9 cellular contexts compared by ENCODE assay signal in genomic region chr9:116494815-116495634, GRCh38.
DNase-seq lines count a peak whose midpoint lies in the region; ATAC-seq and TF ChIP-seq lines count a peak whose summit lies in the region.
"Had no signal": no experiment of that assay in that cellular context is flagged by ENCODE, and none has a peak within 500 bp of the region (broad histone marks: within the 10 kb centered on the region; RNA-seq: fewer than 3 reads in every experiment).

No MANE protein-coding gene starts in this region.

- H4K91ac ChIP-seq in IMR-90 (ENCODE audit: insufficient read depth, low read depth, low read length) = no peak overlapping the region

- no peak for ATAC-seq in IMR-90 (ENCODE audit: low read depth)
- no peak for ATAC-seq in GM19023 (IDR thresholded peaks at IDR 0.05; ENCODE audit: unreplicated experiment)

- DNase-seq in activated naive CD4-positive, alpha-beta T cell treated with Interleukin-2 at 50 U/mL for 16 hours = peak; percentile 3
- DNase-seq in activated naive CD4-positive, alpha-beta T cell (lab: John Stamatoyannopoulos, UW) = no peak
- DNase-seq in IMR-90 = no peak
- peak; percentile 24 for DNase-seq in activated naive CD8-positive, alpha-beta T cell treated with anti-CD3 and anti-CD28 coated beads for 36 hours
- DNase-seq in left kidney (ENCODE audit: low read depth, low spot score) = peak; percentile 37
- peak in 1 of 2 donors; percentile 31 for DNase-seq in uterus
- no peak for DNase-seq in C1 segment of cervical spinal cord (lab: John Stamatoyannopoulos, UW)
- DNase-seq: activated naive CD8-positive, alpha-beta T cell treated with anti-CD3 and anti-CD28 coated beads, Interleukin-2, amount 10 ng/mL, durations not matched to agents 7 days and 5 days had no signal

- no peak overlapping the region for H2AK5ac ChIP-seq in IMR-90 (ENCODE audit: low read depth, low read length)

- no peak overlapping the region for H3K23ac ChIP-seq in IMR-90 (ENCODE audit: low read depth, low read length)

- H3K4me2 ChIP-seq in IMR-90 (ENCODE audit: low read depth, low read length) = no peak overlapping the region

- H3K4me3 Mint-ChIP-seq in activated naive CD8-positive, alpha-beta T cell treated with anti-CD3 and anti-CD28 coated beads for 36 hours = no peak overlapping the region
- H3K4me3 Mint-ChIP-seq: activated naive CD8-positive, alpha-beta T cell treated with anti-CD3 and anti-CD28 coated beads, Interleukin-2, amount 10 ng/mL, durations not matched to agents 7 days and 5 days had no signal

- H3K4me1 ChIP-seq in IMR-90 (ENCODE audit: control insufficient read depth, insufficient read depth, low read length) (peaks cover 4% of the 10 kb centered on the region; the same call in 1 of the 2 replicates), uterus (no peaks in the 10 kb centered on the region)

- H2BK15ac ChIP-seq in IMR-90 (ENCODE audit: low read depth, low read length) = no peak overlapping the region

- H4K8ac ChIP-seq in IMR-90 (ENCODE audit: low read depth in 2 of 2, low read length in 2 of 2) = no peak overlapping the region

- H3K9me3 ChIP-seq in IMR-90 (ENCODE audit: control insufficient read depth, insufficient read depth, low read length) (no peaks in the 10 kb centered on the region), uterus (no peaks in the 10 kb centered on the region)

- H3K27me3 Mint-ChIP-seq in activated naive CD8-positive, alpha-beta T cell treated with anti-CD3 and anti-CD28 coated beads for 36 hours = no peaks in the 10 kb centered on the region
- H3K27me3 Mint-ChIP-seq: activated naive CD8-positive, alpha-beta T cell treated with anti-CD3 and anti-CD28 coated beads, Interleukin-2, amount 10 ng/mL, durations not matched to agents 7 days and 5 days had no signal

- no peaks in the 10 kb centered on the region for H3K9me1 ChIP-seq in IMR-90 (ENCODE audit: insufficient read depth, low read length)

- H3K4ac ChIP-seq in IMR-90 (ENCODE audit: low read depth, low read length) = no peak overlapping the region

- no peak for TF ChIP-seq POLR2A in IMR-90 (IDR thresholded peaks at IDR 0.05; ENCODE audit: low read depth, low read length)
- no peak for TF ChIP-seq POLR2A in uterus (IDR thresholded peaks at IDR 0.05)

- H2AK9ac ChIP-seq in IMR-90 (replicated peaks; ENCODE audit: low read depth, low read length, poor library complexity) = no peak overlapping the region

- POLR2A ChIA-PET in IMR-90 (lab: Charles Lee; ENCODE audit: unreplicated experiment) = no interaction called here

- H3K27me3 ChIP-seq in IMR-90 (ENCODE audit: control insufficient read depth, insufficient read depth, low read length) = no peaks in the 10 kb centered on the region
- H3K27me3 ChIP-seq in uterus = no peaks in the 10 kb centered on the region

- no peaks in the 10 kb centered on the region for H3K4me1 Mint-ChIP-seq in activated naive CD8-positive, alpha-beta T cell treated with anti-CD3 and anti-CD28 coated beads for 36 hours
- H3K4me1 Mint-ChIP-seq: activated naive CD8-positive, alpha-beta T cell treated with anti-CD3 and anti-CD28 coated beads, Interleukin-2, amount 10 ng/mL, durations not matched to agents 7 days and 5 days had no signal

- no peak overlapping the region for H2BK20ac ChIP-seq in IMR-90 (ENCODE audit: low read depth, low read length)

- intact Hi-C loops in IMR-90 (cut with micrococcal nuclease) = no loop called here
- intact Hi-C loops in uterus (cut with DNase I; ENCODE audit: low total_unique reads) = no loop called here

- H3K36me3 ChIP-seq in IMR-90 (ENCODE audit: control insufficient read depth, insufficient read depth, low read length) = no peaks in the 10 kb centered on the region
- no peaks in the 10 kb centered on the region for H3K36me3 ChIP-seq in uterus

- no peak overlapping the region for H3K56ac ChIP-seq in IMR-90 (ENCODE audit: extremely low read depth, insufficient read depth, low read length)

- H3K9me3 Mint-ChIP-seq in activated naive CD8-positive, alpha-beta T cell treated with anti-CD3 and anti-CD28 coated beads for 36 hours = no peaks in the 10 kb centered on the region
- H3K9me3 Mint-ChIP-seq: activated naive CD8-positive, alpha-beta T cell treated with anti-CD3 and anti-CD28 coated beads, Interleukin-2, amount 10 ng/mL, durations not matched to agents 7 days and 5 days had no signal

- peak; percentile 39 for TF ChIP-seq RAD21 in IMR-90 (IDR thresholded peaks at IDR 0.05; ENCODE audit: low read length)

- H3K27ac ChIP-seq in IMR-90 (ENCODE audit: insufficient read depth, low read length) = no peak overlapping the region
- H3K27ac ChIP-seq in uterus = no peak overlapping the region

- 90% methylated on average over 2 of the region's 5 CpGs; no CpG with 5 or more reads in 1 of the 2 experiments for WGBS in IMR-90 (ENCODE audit: extremely low coverage in 2 of 2, insufficient read length in 1 of 2), 2 experiments

- dilution Hi-C loops in IMR-90 (cut with HindIII; ENCODE audit: low sequenced_read_pairs, unreplicated experiment) = no loop called here

- no peak overlapping the region for H3K14ac ChIP-seq in IMR-90 (replicated peaks; ENCODE audit: low read depth, low read length)

- H3K4me3 ChIP-seq in IMR-90 (ENCODE audit: insufficient read depth, low read depth, low read length) (no peak overlapping the region), uterus (no peak overlapping the region)

- no peaks in the 10 kb centered on the region for H4K20me1 ChIP-seq in IMR-90 (ENCODE audit: insufficient read depth, low read length)

- H3K36me3 Mint-ChIP-seq in activated naive CD8-positive, alpha-beta T cell treated with anti-CD3 and anti-CD28 coated beads for 36 hours = no peaks in the 10 kb centered on the region
- H3K36me3 Mint-ChIP-seq: activated naive CD8-positive, alpha-beta T cell treated with anti-CD3 and anti-CD28 coated beads, Interleukin-2, amount 10 ng/mL, durations not matched to agents 7 days and 5 days had no signal

- no peak overlapping the region for H4K5ac ChIP-seq in IMR-90 (ENCODE audit: low read depth, low read length)

- CTCF ChIA-PET in IMR-90 (lab: Yijun Ruan, JAX) = interaction anchor here (0.5 to 0.7 kb wide), 2 partner anchors 125 to 603 kb away, joined by 3 read pairs; no protein-coding TSS in a partner anchor

- H3K79me1 ChIP-seq in IMR-90 (ENCODE audit: low read depth in 1 of 2, low read length in 2 of 2) = no peaks in the 10 kb centered on the region

- no peak overlapping the region for H3K27ac Mint-ChIP-seq in activated naive CD8-positive, alpha-beta T cell treated with anti-CD3 and anti-CD28 coated beads for 36 hours
- H3K27ac Mint-ChIP-seq: activated naive CD8-positive, alpha-beta T cell treated with anti-CD3 and anti-CD28 coated beads, Interleukin-2, amount 10 ng/mL, durations not matched to agents 7 days and 5 days had no signal

- H3K18ac ChIP-seq in IMR-90 (ENCODE audit: low read depth, low read length) = no peak overlapping the region

- H2AFZ ChIP-seq in IMR-90 (replicated peaks; ENCODE audit: low read length, poor library complexity) = no peak overlapping the region

- no peak overlapping the region for H2BK5ac ChIP-seq in IMR-90 (ENCODE audit: low read depth, low read length, poor library complexity, severe bottlenecking)

- no TSS peak for BruUV-seq in IMR-90 (replicated peaks; lab: Mats Ljungman, UMichigan)

- peak; percentile 32; the same call in 1 of the 2 replicates for TF ChIP-seq CTCF in IMR-90 (conservative IDR thresholded peaks at IDR 0.05; ENCODE audit: low read depth, low read length)
- peak in 3 of 4 experiments; percentile 27 to 50 (median 45) for TF ChIP-seq CTCF in uterus (IDR thresholded peaks at IDR 0.05)

- in situ Hi-C loops in IMR-90 (cut with MboI; ENCODE audit: low sequenced_read_pairs) = no loop called here

- no peak overlapping the region for H2BK120ac ChIP-seq in IMR-90 (ENCODE audit: low read depth, low read length)

- no peak overlapping the region for H3K9ac ChIP-seq in IMR-90 (ENCODE audit: low read depth, low read length)

TF ChIP-seq in IMR-90, 13 proteins besides CTCF, POLR2A, EP300 and RAD21:
- no peak for TF ChIP-seq MXI1 (IDR thresholded peaks at IDR 0.05; ENCODE audit: borderline replicate concordance, low read depth, low read length)
- peak; percentile 20; the same call in 1 of the 2 replicates for TF ChIP-seq SMC3 (IDR thresholded peaks at IDR 0.05; ENCODE audit: low read depth, low read length)
TF ChIP-seq in IMR-90: peak in this region for 1.

Comparison
In these comparisons a context has a peak if more than half of its experiments do, and no peak if none do; other contexts are left out.
1. DNase-seq: peak in activated naive CD4-positive, alpha-beta T cell treated with Interleukin-2 at 50 U/mL for 16 hours (single experiment), activated naive CD8-positive, alpha-beta T cell treated with anti-CD3 and anti-CD28 coated beads for 36 hours (single experiment) and left kidney (single experiment); none in activated naive CD4-positive, alpha-beta T cell (0 of 4), IMR-90 (single experiment) and C1 segment of cervical spinal cord (0 of 14).